In genomic region chr3:58130591-58130990, GRCh38 we compare ENCODE assay signal across 2 cellular contexts.
TF ChIP-seq lines count a peak whose summit lies in the region.

No MANE protein-coding gene starts in this region.

TF ChIP-seq in SK-N-SH, 30 proteins besides CTCF, POLR2A, EP300 and RAD21 (continued from another document):
- TF ChIP-seq USF2 (IDR thresholded peaks at IDR 0.05; ENCODE audit: borderline replicate concordance, low read depth, low read length) = no peak
- TF ChIP-seq, protein P1, sequence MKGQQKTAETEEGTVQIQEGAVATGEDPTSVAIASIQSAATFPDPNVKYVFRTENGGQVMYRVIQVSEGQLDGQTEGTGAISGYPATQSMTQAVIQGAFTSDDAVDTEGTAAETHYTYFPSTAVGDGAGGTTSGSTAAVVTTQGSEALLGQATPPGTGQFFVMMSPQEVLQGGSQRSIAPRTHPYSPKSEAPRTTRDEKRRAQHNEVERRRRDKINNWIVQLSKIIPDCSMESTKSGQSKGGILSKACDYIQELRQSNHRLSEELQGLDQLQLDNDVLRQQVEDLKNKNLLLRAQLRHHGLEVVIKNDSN (IDR thresholded peaks at IDR 0.05; ENCODE audit: borderline replicate concordance, low read depth) = no peak
- no peak for TF ChIP-seq EZH2phosphoT487 (IDR thresholded peaks at IDR 0.05; ENCODE audit: borderline replicate concordance, low read depth)

TF ChIP-seq in SK-N-SH treated with all-trans-retinoic acid at 6 μM for 48 hours, 23 proteins besides CTCF, POLR2A, EP300 and RAD21 (continued from another document):
- TF ChIP-seq, protein P2, sequence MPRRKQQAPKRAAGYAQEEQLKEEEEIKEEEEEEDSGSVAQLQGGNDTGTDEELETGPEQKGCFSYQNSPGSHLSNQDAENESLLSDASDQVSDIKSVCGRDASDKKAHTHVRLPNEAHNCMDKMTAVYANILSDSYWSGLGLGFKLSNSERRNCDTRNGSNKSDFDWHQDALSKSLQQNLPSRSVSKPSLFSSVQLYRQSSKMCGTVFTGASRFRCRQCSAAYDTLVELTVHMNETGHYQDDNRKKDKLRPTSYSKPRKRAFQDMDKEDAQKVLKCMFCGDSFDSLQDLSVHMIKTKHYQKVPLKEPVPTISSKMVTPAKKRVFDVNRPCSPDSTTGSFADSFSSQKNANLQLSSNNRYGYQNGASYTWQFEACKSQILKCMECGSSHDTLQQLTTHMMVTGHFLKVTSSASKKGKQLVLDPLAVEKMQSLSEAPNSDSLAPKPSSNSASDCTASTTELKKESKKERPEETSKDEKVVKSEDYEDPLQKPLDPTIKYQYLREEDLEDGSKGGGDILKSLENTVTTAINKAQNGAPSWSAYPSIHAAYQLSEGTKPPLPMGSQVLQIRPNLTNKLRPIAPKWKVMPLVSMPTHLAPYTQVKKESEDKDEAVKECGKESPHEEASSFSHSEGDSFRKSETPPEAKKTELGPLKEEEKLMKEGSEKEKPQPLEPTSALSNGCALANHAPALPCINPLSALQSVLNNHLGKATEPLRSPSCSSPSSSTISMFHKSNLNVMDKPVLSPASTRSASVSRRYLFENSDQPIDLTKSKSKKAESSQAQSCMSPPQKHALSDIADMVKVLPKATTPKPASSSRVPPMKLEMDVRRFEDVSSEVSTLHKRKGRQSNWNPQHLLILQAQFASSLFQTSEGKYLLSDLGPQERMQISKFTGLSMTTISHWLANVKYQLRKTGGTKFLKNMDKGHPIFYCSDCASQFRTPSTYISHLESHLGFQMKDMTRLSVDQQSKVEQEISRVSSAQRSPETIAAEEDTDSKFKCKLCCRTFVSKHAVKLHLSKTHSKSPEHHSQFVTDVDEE (CRISPR knock-in tag; IDR thresholded peaks at IDR 0.05) = no peak
- TF ChIP-seq OSR1 (CRISPR knock-in tag; IDR thresholded peaks at IDR 0.05) = no peak
- TF ChIP-seq, protein P3, sequence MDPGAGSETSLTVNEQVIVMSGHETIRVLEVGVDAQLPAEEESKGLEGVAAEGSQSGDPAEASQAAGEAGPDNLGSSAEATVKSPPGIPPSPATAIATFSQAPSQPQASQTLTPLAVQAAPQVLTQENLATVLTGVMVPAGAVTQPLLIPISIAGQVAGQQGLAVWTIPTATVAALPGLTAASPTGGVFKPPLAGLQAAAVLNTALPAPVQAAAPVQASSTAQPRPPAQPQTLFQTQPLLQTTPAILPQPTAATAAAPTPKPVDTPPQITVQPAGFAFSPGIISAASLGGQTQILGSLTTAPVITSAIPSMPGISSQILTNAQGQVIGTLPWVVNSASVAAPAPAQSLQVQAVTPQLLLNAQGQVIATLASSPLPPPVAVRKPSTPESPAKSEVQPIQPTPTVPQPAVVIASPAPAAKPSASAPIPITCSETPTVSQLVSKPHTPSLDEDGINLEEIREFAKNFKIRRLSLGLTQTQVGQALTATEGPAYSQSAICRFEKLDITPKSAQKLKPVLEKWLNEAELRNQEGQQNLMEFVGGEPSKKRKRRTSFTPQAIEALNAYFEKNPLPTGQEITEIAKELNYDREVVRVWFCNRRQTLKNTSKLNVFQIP (CRISPR knock-in tag; IDR thresholded peaks at IDR 0.05; ENCODE audit: borderline replicate concordance, low read depth) = no peak
- no peak for TF ChIP-seq CSDC2 (CRISPR knock-in tag; IDR thresholded peaks at IDR 0.05)
- no peak for TF ChIP-seq RARB (CRISPR knock-in tag; IDR thresholded peaks at IDR 0.05)
- TF ChIP-seq TCF4 (CRISPR knock-in tag; IDR thresholded peaks at IDR 0.05; ENCODE audit: borderline replicate concordance) = no peak
- TF ChIP-seq ZFP3 (CRISPR knock-in tag; IDR thresholded peaks at IDR 0.05) = no peak
- TF ChIP-seq ISL1 (CRISPR knock-in tag; IDR thresholded peaks at IDR 0.05) = no peak
- TF ChIP-seq ZFP30 (CRISPR knock-in tag; IDR thresholded peaks at IDR 0.05) = no peak
- TF ChIP-seq SNAI2 (CRISPR knock-in tag; IDR thresholded peaks at IDR 0.05) = no peak
- TF ChIP-seq, protein P4, sequence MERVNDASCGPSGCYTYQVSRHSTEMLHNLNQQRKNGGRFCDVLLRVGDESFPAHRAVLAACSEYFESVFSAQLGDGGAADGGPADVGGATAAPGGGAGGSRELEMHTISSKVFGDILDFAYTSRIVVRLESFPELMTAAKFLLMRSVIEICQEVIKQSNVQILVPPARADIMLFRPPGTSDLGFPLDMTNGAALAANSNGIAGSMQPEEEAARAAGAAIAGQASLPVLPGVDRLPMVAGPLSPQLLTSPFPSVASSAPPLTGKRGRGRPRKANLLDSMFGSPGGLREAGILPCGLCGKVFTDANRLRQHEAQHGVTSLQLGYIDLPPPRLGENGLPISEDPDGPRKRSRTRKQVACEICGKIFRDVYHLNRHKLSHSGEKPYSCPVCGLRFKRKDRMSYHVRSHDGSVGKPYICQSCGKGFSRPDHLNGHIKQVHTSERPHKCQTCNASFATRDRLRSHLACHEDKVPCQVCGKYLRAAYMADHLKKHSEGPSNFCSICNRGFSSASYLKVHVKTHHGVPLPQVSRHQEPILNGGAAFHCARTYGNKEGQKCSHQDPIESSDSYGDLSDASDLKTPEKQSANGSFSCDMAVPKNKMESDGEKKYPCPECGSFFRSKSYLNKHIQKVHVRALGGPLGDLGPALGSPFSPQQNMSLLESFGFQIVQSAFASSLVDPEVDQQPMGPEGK (CRISPR knock-in tag; IDR thresholded peaks at IDR 0.05; ENCODE audit: borderline replicate concordance) = no peak
- no peak for TF ChIP-seq ZNF70 (CRISPR knock-in tag; IDR thresholded peaks at IDR 0.05)
- TF ChIP-seq TOX (CRISPR knock-in tag; IDR thresholded peaks at IDR 0.05; ENCODE audit: borderline replicate concordance) = no peak
